In the genomic region with DNA sequence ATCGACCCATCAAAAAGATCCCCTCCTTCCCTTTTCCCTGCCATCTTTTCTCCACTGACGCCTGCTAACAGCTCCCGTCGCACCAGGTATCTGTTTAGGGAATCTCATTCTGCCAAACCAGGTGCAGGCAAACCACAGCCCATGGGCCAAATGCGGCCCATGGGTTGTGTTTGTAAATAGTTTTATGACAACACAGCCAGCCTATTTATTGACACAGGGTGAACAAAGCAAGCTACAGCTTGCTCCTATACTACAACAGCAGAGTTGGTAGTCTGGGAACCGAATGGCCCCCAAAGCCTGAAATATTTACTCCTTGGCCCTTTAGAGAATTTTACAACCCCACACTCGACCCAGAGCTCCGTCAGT, we compare ENCODE assay signal across 9 cellular contexts. TPM values are rescaled to one million over a fixed set of nuclear protein-coding genes. Genes with fewer than 3 reads are reported as not detected.
DNase-seq lines count a peak whose midpoint lies in the region; ATAC-seq and TF ChIP-seq lines count a peak whose summit lies in the region.
"Had no signal": no experiment of that assay in that cellular context is flagged by ENCODE, and none has a peak within 500 bp of the region (broad histone marks: within the 10 kb centered on the region; RNA-seq: fewer than 3 reads in every experiment).

No MANE protein-coding gene starts in this region.

- no peaks in the 10 kb centered on the region for H3K9me3 Mint-ChIP-seq in activated CD4-positive, alpha-beta T cell treated with anti-CD3 and anti-CD28 coated beads, Interleukin-2, amount 10 ng/mL, durations not matched to agents 24 days and 14 days
- H3K9me3 Mint-ChIP-seq in activated naive CD8-positive, alpha-beta T cell treated with anti-CD3 and anti-CD28 coated beads, Interleukin-2, amount 10 ng/mL, durations not matched to agents 7 days and 5 days, result no peaks in the 10 kb centered on the region

- peak overlapping the region; percentile 82 for H3K4me3 Mint-ChIP-seq in activated CD4-positive, alpha-beta T cell treated with anti-CD3 and anti-CD28 coated beads, Interleukin-2, amount 10 ng/mL, durations not matched to agents 24 days and 14 days
- peak overlapping the region; percentile 79 for H3K4me3 Mint-ChIP-seq in activated naive CD8-positive, alpha-beta T cell treated with anti-CD3 and anti-CD28 coated beads, Interleukin-2, amount 10 ng/mL, durations not matched to agents 7 days and 5 days

- 68% methylated on average over 8 of the region's 8 CpGs for WGBS in smooth muscle cell (ENCODE audit: low lambda C conversion rate)

- H3K79me2 ChIP-seq in Loucy (ENCODE audit: insufficient read depth, low read length) (peaks cover 91% of the 10 kb centered on the region), smooth muscle cell (ENCODE audit: low read depth) (peaks cover 25% of the 10 kb centered on the region)

- H4K20me1 ChIP-seq in Loucy (ENCODE audit: insufficient read depth, low read length, poor library complexity, severe bottlenecking) (peaks cover 29% of the 10 kb centered on the region), smooth muscle cell (ENCODE audit: low read depth) (no peaks in the 10 kb centered on the region)

- H3K9me3 ChIP-seq in Loucy (ENCODE audit: insufficient read depth, low read depth, low read length) (no peaks in the 10 kb centered on the region), smooth muscle cell (replicated peaks; ENCODE audit: low read depth) (no peaks in the 10 kb centered on the region)

- no peak for DNase-seq in activated CD4-positive, alpha-beta T cell treated with anti-CD3 and anti-CD28 coated beads, Interleukin-2, amount 10 ng/mL, durations not matched to agents 24 days and 14 days
- no peak for DNase-seq in activated CD4-positive, alpha-beta T cell treated with anti-CD3 and anti-CD28 coated beads for 4 hours
- no peak for DNase-seq in activated naive CD8-positive, alpha-beta T cell treated with anti-CD3 and anti-CD28 coated beads, Interleukin-2, amount 10 ng/mL, durations not matched to agents 7 days and 5 days
- no peak for DNase-seq in smooth muscle cell (lab: John Stamatoyannopoulos, UW; ENCODE audit: unreplicated experiment)
- DNase-seq in effector CD4-positive, alpha-beta T cell, result no peak
- no peak for DNase-seq in germinal center (ENCODE audit: low spot score)
- no peak for DNase-seq in CD1c-positive myeloid dendritic cell (ENCODE audit: extremely low spot score)
- DNase-seq: NCI-H1436 treated with DMSO at 0.1 percent for 48 hours had no signal

- peak overlapping the region; percentile 7 for H3K27ac ChIP-seq in smooth muscle cell (ENCODE audit: low read depth)

- no peaks in the 10 kb centered on the region for H3K27me3 Mint-ChIP-seq in activated CD4-positive, alpha-beta T cell treated with anti-CD3 and anti-CD28 coated beads, Interleukin-2, amount 10 ng/mL, durations not matched to agents 24 days and 14 days
- H3K27me3 Mint-ChIP-seq in activated naive CD8-positive, alpha-beta T cell treated with anti-CD3 and anti-CD28 coated beads, Interleukin-2, amount 10 ng/mL, durations not matched to agents 7 days and 5 days, result no peaks in the 10 kb centered on the region

- intact Hi-C loops in activated CD4-positive, alpha-beta T cell treated with anti-CD3 and anti-CD28 coated beads, Interleukin-2, amount 10 ng/mL, durations not matched to agents 24 days and 14 days (cut with micrococcal nuclease), result loop anchor here (5.0 kb wide), 2 partner anchors 139 to 464 kb away; no protein-coding TSS in a partner anchor

- H3K9ac ChIP-seq in Loucy (ENCODE audit: low read depth, low read length, poor library complexity, severe bottlenecking) (peak overlapping the region; percentile 36), smooth muscle cell (ENCODE audit: low read depth) (no peak overlapping the region)

- peak overlapping the region; percentile 68 for H3K4me2 ChIP-seq in Loucy (ENCODE audit: low read depth, low read length, poor library complexity, severe bottlenecking)
- H3K4me2 ChIP-seq in smooth muscle cell, result peak overlapping the region; percentile 31

- H3K4me1 Mint-ChIP-seq in activated CD4-positive, alpha-beta T cell treated with anti-CD3 and anti-CD28 coated beads, Interleukin-2, amount 10 ng/mL, durations not matched to agents 24 days and 14 days, result peaks cover 61% of the 10 kb centered on the region
- H3K4me1 Mint-ChIP-seq in activated naive CD8-positive, alpha-beta T cell treated with anti-CD3 and anti-CD28 coated beads, Interleukin-2, amount 10 ng/mL, durations not matched to agents 7 days and 5 days, result peaks cover 61% of the 10 kb centered on the region

- H3K27me3 ChIP-seq in Loucy (ENCODE audit: insufficient read depth, low read length, poor library complexity, severe bottlenecking), result no peaks in the 10 kb centered on the region
- no peaks in the 10 kb centered on the region for H3K27me3 ChIP-seq in smooth muscle cell (ENCODE audit: low read depth)

- peaks cover 51% of the 10 kb centered on the region for H3K36me3 Mint-ChIP-seq in activated CD4-positive, alpha-beta T cell treated with anti-CD3 and anti-CD28 coated beads, Interleukin-2, amount 10 ng/mL, durations not matched to agents 24 days and 14 days (ENCODE audit: low read depth)
- peaks cover 30% of the 10 kb centered on the region for H3K36me3 Mint-ChIP-seq in activated naive CD8-positive, alpha-beta T cell treated with anti-CD3 and anti-CD28 coated beads, Interleukin-2, amount 10 ng/mL, durations not matched to agents 7 days and 5 days

- peaks cover 32% of the 10 kb centered on the region; the same call in 1 of the 2 replicates for H3K36me3 ChIP-seq in Loucy (ENCODE audit: insufficient read depth, low read length)
- H3K36me3 ChIP-seq in smooth muscle cell (ENCODE audit: low read depth), result no peaks in the 10 kb centered on the region

- H3K4me3 ChIP-seq in Loucy (ENCODE audit: low read length, poor library complexity, severe bottlenecking) (peak overlapping the region; percentile 17), smooth muscle cell (no peak overlapping the region)

- H2AFZ ChIP-seq in Loucy (ENCODE audit: low read length) (no peak overlapping the region), smooth muscle cell (ENCODE audit: low read depth) (no peak overlapping the region)

- ATAC-seq in activated naive CD8-positive, alpha-beta T cell treated with anti-CD3 and anti-CD28 coated beads, Interleukin-2, amount 10 ng/mL, durations not matched to agents 7 days and 5 days (ENCODE audit: low read depth), result no peak

- H3K9me2 ChIP-seq in Loucy (replicated peaks; ENCODE audit: low read depth, low read length), result no peaks in the 10 kb centered on the region

- POLR2A ChIA-PET in activated naive CD8-positive, alpha-beta T cell treated with anti-CD3 and anti-CD28 coated beads, Interleukin-2, amount 10 ng/mL, durations not matched to agents 7 days and 5 days (lab: Charles Lee), result interaction anchor here (0.6 to 3.9 kb wide), 5 partner anchors 8 to 16 kb away, joined by 3 to 34 read pairs (median 3); a partner anchor contains a TSS

- H3F3A ChIP-seq in Loucy (ENCODE audit: low read depth), result 0 out of 2 replicates have a peak, but pooled peaks cover 7% of the 10 kb centered on the region
- peaks cover 17% of the 10 kb centered on the region for H3F3A ChIP-seq in smooth muscle cell (ENCODE audit: low read depth)

- peaks cover 36% of the 10 kb centered on the region for H3K4me1 ChIP-seq in Loucy (ENCODE audit: insufficient read depth, low read length, poor library complexity, severe bottlenecking)
- H3K4me1 ChIP-seq in smooth muscle cell (ENCODE audit: low read depth), result no peaks in the 10 kb centered on the region

- TF ChIP-seq CTCF in Loucy (conservative IDR thresholded peaks at IDR 0.05; ENCODE audit: low read length) (no peak), smooth muscle cell (IDR thresholded peaks at IDR 0.05; ENCODE audit: borderline replicate concordance, insufficient read depth, poor library complexity, severe bottlenecking) (no peak)

- peak overlapping the region; percentile 94 for H3K27ac Mint-ChIP-seq in activated CD4-positive, alpha-beta T cell treated with anti-CD3 and anti-CD28 coated beads, Interleukin-2, amount 10 ng/mL, durations not matched to agents 24 days and 14 days
- peak overlapping the region; percentile 90 for H3K27ac Mint-ChIP-seq in activated naive CD8-positive, alpha-beta T cell treated with anti-CD3 and anti-CD28 coated beads, Interleukin-2, amount 10 ng/mL, durations not matched to agents 7 days and 5 days

RNA-seq across cellular contexts. Expression of a gene that starts 16.4 kb away (rescaled TPM):
- total RNA-seq in activated CD4-positive, alpha-beta T cell treated with anti-CD3 and anti-CD28 coated beads, Interleukin-2, amount 10 ng/mL, durations not matched to agents 24 days and 14 days, result 65.0 and 66.4 TPM in 2 replicates
- total RNA-seq in activated naive CD8-positive, alpha-beta T cell treated with anti-CD3 and anti-CD28 coated beads, Interleukin-2, amount 10 ng/mL, durations not matched to agents 7 days and 5 days, result 10 to 100 TPM; 58.9 to 62.3 TPM
- total RNA-seq in smooth muscle cell, result 4.1 and 8.4 TPM in 2 replicates
- polyA plus RNA-seq in smooth muscle cell, result 5.5 and 5.8 TPM in 2 replicates
